In genomic region chr22:27267145-27267544, GRCh38 we compare ENCODE assay signal across 20 cellular contexts.
A peak's percentile ranks its signal among the peaks of the same experiment; 100 is the strongest.
DNase-seq lines count a peak whose midpoint lies in the region; ATAC-seq and TF ChIP-seq lines count a peak whose summit lies in the region.
"Had no signal": no experiment of that assay in that cellular context is flagged by ENCODE, and none has a peak within 500 bp of the region (broad histone marks: within the 10 kb centered on the region; RNA-seq: fewer than 3 reads in every experiment).

No MANE protein-coding gene starts in this region.

- no peaks in the 10 kb centered on the region for H3K9me2 ChIP-seq in SK-N-SH

- POLR2A ChIA-PET in SK-N-SH (lab: Yijun Ruan, JAX) = no interaction called here

- H3K27ac ChIP-seq in SK-N-SH (ENCODE audit: low read depth in 2 of 2, low read length in 1 of 2) (peak overlapping the region in 1 of 2 experiments; percentile 79; a peak in 1 of 4 replicates), esophagus squamous epithelium (no peak overlapping the region)

- no peak overlapping the region for H3K9ac ChIP-seq in SK-N-SH

- no peaks in the 10 kb centered on the region for H3F3A ChIP-seq in SK-N-SH (replicated peaks; ENCODE audit: insufficient read depth)

- peak overlapping the region; percentile 18 to 84 (median 22) for H3K27ac Mint-ChIP-seq in nephron
- H3K27ac Mint-ChIP-seq in natural killer cell = no peak overlapping the region
- H3K27ac Mint-ChIP-seq in osteocyte (ENCODE audit: unreplicated experiment) = no peak overlapping the region
- H3K27ac Mint-ChIP-seq: CD4-positive, CD25-positive, alpha-beta regulatory T cell had no signal

- intact Hi-C loops in natural killer cell (cut with micrococcal nuclease) = no loop called here
- intact Hi-C loops in esophagus squamous epithelium (cut with DNase I) = no loop called here

- H3K4me3 ChIP-seq in AG10803 (ENCODE audit: low read length) (no peak overlapping the region), SK-N-SH (ENCODE audit: low read depth in 2 of 2, low read length in 1 of 2) (no peak overlapping the region), esophagus squamous epithelium (no peak overlapping the region)

- H3K36me3 ChIP-seq in SK-N-SH (replicated peaks in 1 of 2; ENCODE audit: control insufficient read depth in 1 of 2, insufficient read depth in 2 of 2, low read length in 1 of 2) (no peaks in the 10 kb centered on the region), esophagus squamous epithelium (no peaks in the 10 kb centered on the region)

- H3K27me3 Mint-ChIP-seq in nephron (ENCODE audit: low read depth) (peaks cover 31% of the 10 kb centered on the region), natural killer cell (ENCODE audit: low read depth in 2 of 2) (peaks cover 27 to 32% of the 10 kb centered on the region in 2 donors), osteocyte (ENCODE audit: unreplicated experiment) (no peaks in the 10 kb centered on the region)
- H3K27me3 Mint-ChIP-seq: CD4-positive, CD25-positive, alpha-beta regulatory T cell had no signal

- H2AFZ ChIP-seq in SK-N-SH (ENCODE audit: low read depth) = no peak overlapping the region

- TF ChIP-seq CTCF in AG10803 (conservative IDR thresholded peaks at IDR 0.05; ENCODE audit: low read length) (no peak), SK-N-SH (IDR thresholded peaks at IDR 0.05) (no peak), nephron (IDR thresholded peaks at IDR 0.05; ENCODE audit: unreplicated experiment in 3 of 3) (no peak), natural killer cell (IDR thresholded peaks at IDR 0.05) (no peak), esophagus squamous epithelium (IDR thresholded peaks at IDR 0.05) (no peak), osteocyte (IDR thresholded peaks at IDR 0.05) (no peak)

- H3K27me3 ChIP-seq in SK-N-SH (ENCODE audit: insufficient read depth) = 0 out of 2 replicates have a peak, but pooled peaks cover 7% of the 10 kb centered on the region
- peaks cover 0 to 34% (median 0%) of the 10 kb centered on the region in 4 donors for H3K27me3 ChIP-seq in esophagus squamous epithelium

- H3K4me1 ChIP-seq in SK-N-SH (ENCODE audit: control insufficient read depth in 1 of 2, insufficient read depth in 2 of 2, low read depth in 1 of 2, low read length in 1 of 2) = peaks cover 0 to 13% of the 10 kb centered on the region in 2 experiments; a peak in 2 of 4 replicates
- H3K4me1 ChIP-seq in esophagus squamous epithelium = peaks cover 0 to 8% (median 0%) of the 10 kb centered on the region in 3 donors
- H3K4me1 ChIP-seq: Caco-2 had no signal

- peak; percentile 18; the same call in 1 of the 2 replicates for TF ChIP-seq RAD21 in SK-N-SH (IDR thresholded peaks at IDR 0.05; ENCODE audit: low read length)

- no peaks in the 10 kb centered on the region for H3K79me2 ChIP-seq in SK-N-SH (ENCODE audit: insufficient read depth)

- H3K9me3 ChIP-seq in SK-N-SH = no peaks in the 10 kb centered on the region
- no peaks in the 10 kb centered on the region for H3K9me3 ChIP-seq in esophagus squamous epithelium
- H3K9me3 ChIP-seq: Caco-2 had no signal

- peak; percentile 77 for DNase-seq in AG10803 (ENCODE audit: low read depth)
- DNase-seq in GM04503 (ENCODE audit: low read depth) = peak; percentile 48
- peak; percentile 59 for DNase-seq in SK-N-SH
- DNase-seq in natural killer cell = no peak
- DNase-seq in esophagus squamous epithelium (lab: John Stamatoyannopoulos, UW) = no peak
- no peak for DNase-seq in HT-29 (ENCODE audit: low spot score)
- no peak for DNase-seq in osteocyte (ENCODE audit: extremely low spot score, unreplicated experiment)
- DNase-seq: AML-193; Caco-2; CD4-positive, CD25-positive, alpha-beta regulatory T cell; GF-D8; KG1; MV-4-11; NCI-H1417; NCI-H187; NCI-H345; NCI-H524 treated with DMSO at 0.1 percent for 48 hours; RPMI8226; SHP77 treated with DMSO at 0.1 percent for 48 hours had no signal

- H3K4me3 Mint-ChIP-seq in nephron (no peak overlapping the region), natural killer cell (no peak overlapping the region), osteocyte (ENCODE audit: unreplicated experiment) (no peak overlapping the region)
- H3K4me3 Mint-ChIP-seq: CD4-positive, CD25-positive, alpha-beta regulatory T cell had no signal

- CTCF ChIA-PET in SK-N-SH (lab: Yijun Ruan, JAX) = interaction anchor here (0.6 to 2.8 kb wide), 5 partner anchors 9 to 534 kb away, joined by 3 to 12 read pairs (median 3); no protein-coding TSS in a partner anchor

- TF ChIP-seq EP300 in SK-N-SH (IDR thresholded peaks at IDR 0.05; ENCODE audit: borderline replicate concordance in 1 of 2, low read depth in 1 of 2, low read length in 1 of 2) = no peak; a peak in 1 of 4 replicates

- H3K4me1 Mint-ChIP-seq in nephron (peaks cover 40% of the 10 kb centered on the region), natural killer cell (no peaks in the 10 kb centered on the region), osteocyte (ENCODE audit: unreplicated experiment) (peaks cover 23% of the 10 kb centered on the region)
- H3K4me1 Mint-ChIP-seq: CD4-positive, CD25-positive, alpha-beta regulatory T cell had no signal

- ATAC-seq in natural killer cell = no peak

- no peak overlapping the region for H3K4me2 ChIP-seq in SK-N-SH

- H3K36me3 Mint-ChIP-seq in nephron (ENCODE audit: low read depth) = no peaks in the 10 kb centered on the region
- no peaks in the 10 kb centered on the region for H3K36me3 Mint-ChIP-seq in natural killer cell
- no peaks in the 10 kb centered on the region for H3K36me3 Mint-ChIP-seq in osteocyte (ENCODE audit: unreplicated experiment)
- H3K36me3 Mint-ChIP-seq: CD4-positive, CD25-positive, alpha-beta regulatory T cell had no signal

- WGBS in SK-N-SH (ENCODE audit: low lambda C conversion rate) = 50% methylated on average over 7 of the region's 7 CpGs
- 83 to 84% methylated on average over 7 of the region's 7 CpGs for WGBS in esophagus squamous epithelium, 2 donors

- no peaks in the 10 kb centered on the region for H3K9me3 Mint-ChIP-seq in nephron
- H3K9me3 Mint-ChIP-seq in natural killer cell = no peaks in the 10 kb centered on the region
- peaks cover 4% of the 10 kb centered on the region for H3K9me3 Mint-ChIP-seq in osteocyte (ENCODE audit: unreplicated experiment)

- TF ChIP-seq POLR2A in esophagus squamous epithelium (IDR thresholded peaks at IDR 0.05) = no peak

- no peaks in the 10 kb centered on the region for H4K20me1 ChIP-seq in SK-N-SH (ENCODE audit: insufficient read depth)

TF ChIP-seq in SK-N-SH, 30 proteins besides CTCF, POLR2A, EP300 and RAD21:
- TF ChIP-seq RCOR1 (IDR thresholded peaks at IDR 0.05; ENCODE audit: low read length) (peak; percentile 55; the same call in 1 of the 2 replicates), REST (IDR thresholded peaks at IDR 0.05; ENCODE audit: low read depth, low read length) (no peak), MEF2A (IDR thresholded peaks at IDR 0.05; ENCODE audit: borderline replicate concordance, low read depth) (no peak), MAX (IDR thresholded peaks at IDR 0.05; ENCODE audit: low read depth) (no peak)
TF ChIP-seq in SK-N-SH: peak in this region for 1.

Comparison
In these comparisons a context has a peak if more than half of its experiments do, and no peak if none do; other contexts are left out.
1. DNase-seq: peak in AG10803 (single experiment), GM04503 (single experiment) and SK-N-SH (single experiment); none in natural killer cell (single experiment), esophagus squamous epithelium (single experiment), HT-29 (single experiment) and osteocyte (single experiment).
2. H3K27ac Mint-ChIP-seq: peak in nephron (3 of 3); none in natural killer cell (0 of 2) and osteocyte (single experiment).